15 cellular contexts compared by ENCODE assay signal in the genomic region with DNA sequence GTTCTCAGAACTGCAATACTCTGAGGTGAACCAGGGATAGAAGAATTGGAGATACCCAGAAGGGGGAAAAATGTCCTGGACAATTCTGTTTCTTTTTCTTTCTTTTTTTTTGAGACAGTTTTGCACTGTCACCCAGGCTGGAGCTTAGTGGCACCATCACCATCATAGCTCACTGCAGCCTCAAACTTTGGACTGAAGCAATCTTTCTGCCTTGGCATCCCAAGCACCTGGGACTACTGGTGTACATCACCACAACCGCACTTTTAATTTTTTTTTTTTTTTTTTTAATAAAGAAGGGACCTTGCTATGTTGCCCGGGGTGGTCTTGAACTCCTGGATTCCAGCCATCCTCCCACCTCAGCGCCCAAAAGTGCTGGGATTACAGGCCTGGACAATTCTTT. TPM values are rescaled to one million over a fixed set of nuclear protein-coding genes. Genes with fewer than 3 reads are reported as not detected.
DNase-seq lines count a peak whose midpoint lies in the region; TF ChIP-seq lines count a peak whose summit lies in the region.
"Had no signal": no experiment of that assay in that cellular context is flagged by ENCODE, and none has a peak within 500 bp of the region (broad histone marks: within the 10 kb centered on the region; RNA-seq: fewer than 3 reads in every experiment).

No MANE protein-coding gene starts in this region.

- peaks cover 17% of the 10 kb centered on the region; the same call in 1 of the 2 replicates for H4K20me1 ChIP-seq in OCI-LY7 (ENCODE audit: insufficient read depth, low read length)

- no peaks in the 10 kb centered on the region for H3K9me3 Mint-ChIP-seq in activated naive CD4-positive, alpha-beta T cell treated with anti-CD3 and anti-CD28 coated beads, Interleukin-2, amount 10 ng/mL, durations not matched to agents 7 days and 5 days

- H3K9me3 ChIP-seq in OCI-LY7 (ENCODE audit: low read length), result no peaks in the 10 kb centered on the region
- no peaks in the 10 kb centered on the region for H3K9me3 ChIP-seq in effector memory CD4-positive, alpha-beta T cell (ENCODE audit: control insufficient read depth, low read length)
- H3K9me3 ChIP-seq: MG63, ovary had no signal

- TF ChIP-seq CTCF in OCI-LY7 (conservative IDR thresholded peaks at IDR 0.05; ENCODE audit: low read length), result no peak

- peaks cover 79% of the 10 kb centered on the region for H3K79me2 ChIP-seq in OCI-LY7 (ENCODE audit: insufficient read depth, low read depth, low read length)

- CTCF ChIA-PET in activated naive CD4-positive, alpha-beta T cell treated with anti-CD3 and anti-CD28 coated beads, Interleukin-2, amount 10 ng/mL, durations not matched to agents 7 days and 5 days (lab: Charles Lee), result no interaction called here
- CTCF ChIA-PET in OCI-LY7 (lab: Charles Lee; ENCODE audit: unreplicated experiment), result no interaction called here

- peaks cover 33% of the 10 kb centered on the region for H3K36me3 ChIP-seq in OCI-LY7 (ENCODE audit: insufficient read depth, low read length)
- no peaks in the 10 kb centered on the region for H3K36me3 ChIP-seq in effector memory CD4-positive, alpha-beta T cell (ENCODE audit: control insufficient read depth, insufficient read depth, low read length)
- H3K36me3 ChIP-seq: MG63, ovary had no signal

- no peaks in the 10 kb centered on the region for H3K27me3 ChIP-seq in effector memory CD4-positive, alpha-beta T cell (replicated peaks; ENCODE audit: control insufficient read depth, insufficient read depth, low read length, poor library complexity, severe bottlenecking)
- H3K27me3 ChIP-seq: MG63, ovary had no signal

- H3K9me2 ChIP-seq in OCI-LY7 (ENCODE audit: insufficient read depth, low read length), result no peaks in the 10 kb centered on the region

- intact Hi-C loops in OCI-LY7 (cut with micrococcal nuclease; ENCODE audit: unreplicated experiment), result no loop called here

- no peak overlapping the region for H2AFZ ChIP-seq in OCI-LY7 (ENCODE audit: low read length)

- peak overlapping the region; percentile 96 for H3K27ac ChIP-seq in OCI-LY7 (ENCODE audit: low read depth, low read length, poor library complexity, severe bottlenecking)
- H3K27ac ChIP-seq in effector memory CD4-positive, alpha-beta T cell (ENCODE audit: insufficient read depth, low read length, poor library complexity, severe bottlenecking), result no peak overlapping the region
- H3K27ac ChIP-seq: ovary had no signal

- H3K4me3 Mint-ChIP-seq in activated naive CD4-positive, alpha-beta T cell treated with anti-CD3 and anti-CD28 coated beads, Interleukin-2, amount 10 ng/mL, durations not matched to agents 7 days and 5 days, result peak overlapping the region; percentile 95

- peaks cover 78% of the 10 kb centered on the region for H3K4me1 Mint-ChIP-seq in activated naive CD4-positive, alpha-beta T cell treated with anti-CD3 and anti-CD28 coated beads, Interleukin-2, amount 10 ng/mL, durations not matched to agents 7 days and 5 days

- peak overlapping the region; percentile 88 for H3K4me3 ChIP-seq in OCI-LY7 (ENCODE audit: low read depth, low read length, poor library complexity, severe bottlenecking)
- peak overlapping the region; percentile 93 for H3K4me3 ChIP-seq in effector memory CD4-positive, alpha-beta T cell (ENCODE audit: insufficient read depth, low read depth, low read length, poor library complexity, severe bottlenecking)
- H3K4me3 ChIP-seq: MG63, ovary had no signal

- H3K4me1 ChIP-seq in OCI-LY7 (ENCODE audit: insufficient read depth, low read length, poor library complexity, severe bottlenecking), result peaks cover 60% of the 10 kb centered on the region
- peaks cover 38% of the 10 kb centered on the region for H3K4me1 ChIP-seq in effector memory CD4-positive, alpha-beta T cell (ENCODE audit: control insufficient read depth, insufficient read depth, low read length, poor library complexity, severe bottlenecking)

- H3K36me3 Mint-ChIP-seq in activated naive CD4-positive, alpha-beta T cell treated with anti-CD3 and anti-CD28 coated beads, Interleukin-2, amount 10 ng/mL, durations not matched to agents 7 days and 5 days, result peaks cover 30% of the 10 kb centered on the region

- no peaks in the 10 kb centered on the region for H3K27me3 Mint-ChIP-seq in activated naive CD4-positive, alpha-beta T cell treated with anti-CD3 and anti-CD28 coated beads, Interleukin-2, amount 10 ng/mL, durations not matched to agents 7 days and 5 days

- POLR2A ChIA-PET in OCI-LY7 (lab: Charles Lee), result interaction anchor here (0.6 to 4.2 kb wide), 9 partner anchors 8 to 283 kb away, joined by 3 to 45 read pairs (median 3); no protein-coding TSS in a partner anchor

- DNase-seq in activated naive CD4-positive, alpha-beta T cell treated with anti-CD3 and anti-CD28 coated beads, Interleukin-2, amount 10 ng/mL, durations not matched to agents 7 days and 5 days, result no peak
- DNase-seq in activated naive CD4-positive, alpha-beta T cell treated with Interleukin-2 at 50 U/mL for 16 hours, result no peak
- DNase-seq in OCI-LY7 (ENCODE audit: low spot score) (peak; percentile 62), NCI-H1417 (lab: John Stamatoyannopoulos, UW) (no peak), amygdala (lab: John Stamatoyannopoulos, UW) (no peak), kidney tubule cell (ENCODE audit: low spot score) (no peak)
- no peak for DNase-seq in effector memory CD4-positive, alpha-beta T cell
- DNase-seq in stimulated activated naive CD4-positive, alpha-beta T cell treated with Interleukin-2 at 50 U/mL for 16 hours (lab: John Stamatoyannopoulos, UW), result no peak
- DNase-seq: Calu3, GDM1, GOT3, kidney glomerular epithelial cell, MG63, NCI-H748 treated with DMSO at 0.1 percent for 48 hours, ovary had no signal

- H3K4me2 ChIP-seq in OCI-LY7 (ENCODE audit: low read length), result peak overlapping the region; percentile 88

- no TSS peak for BruUV-seq in OCI-LY7 (replicated peaks; lab: Mats Ljungman, UMichigan)

- no peak overlapping the region for H3K27ac Mint-ChIP-seq in activated naive CD4-positive, alpha-beta T cell treated with anti-CD3 and anti-CD28 coated beads, Interleukin-2, amount 10 ng/mL, durations not matched to agents 7 days and 5 days

RNA-seq across cellular contexts. Expression of gene EMB, which starts 1.9 kb away (rescaled TPM):
- 75.7 and 78.9 TPM in 2 replicates for total RNA-seq in OCI-LY7 (2014; rRNA removed; shearing (Covaris generic))
- 125 and 141 TPM in 2 replicates for total RNA-seq in OCI-LY7 (2022)
